Comparison of ENCODE assay signal across 1 cellular context in the genomic region with DNA sequence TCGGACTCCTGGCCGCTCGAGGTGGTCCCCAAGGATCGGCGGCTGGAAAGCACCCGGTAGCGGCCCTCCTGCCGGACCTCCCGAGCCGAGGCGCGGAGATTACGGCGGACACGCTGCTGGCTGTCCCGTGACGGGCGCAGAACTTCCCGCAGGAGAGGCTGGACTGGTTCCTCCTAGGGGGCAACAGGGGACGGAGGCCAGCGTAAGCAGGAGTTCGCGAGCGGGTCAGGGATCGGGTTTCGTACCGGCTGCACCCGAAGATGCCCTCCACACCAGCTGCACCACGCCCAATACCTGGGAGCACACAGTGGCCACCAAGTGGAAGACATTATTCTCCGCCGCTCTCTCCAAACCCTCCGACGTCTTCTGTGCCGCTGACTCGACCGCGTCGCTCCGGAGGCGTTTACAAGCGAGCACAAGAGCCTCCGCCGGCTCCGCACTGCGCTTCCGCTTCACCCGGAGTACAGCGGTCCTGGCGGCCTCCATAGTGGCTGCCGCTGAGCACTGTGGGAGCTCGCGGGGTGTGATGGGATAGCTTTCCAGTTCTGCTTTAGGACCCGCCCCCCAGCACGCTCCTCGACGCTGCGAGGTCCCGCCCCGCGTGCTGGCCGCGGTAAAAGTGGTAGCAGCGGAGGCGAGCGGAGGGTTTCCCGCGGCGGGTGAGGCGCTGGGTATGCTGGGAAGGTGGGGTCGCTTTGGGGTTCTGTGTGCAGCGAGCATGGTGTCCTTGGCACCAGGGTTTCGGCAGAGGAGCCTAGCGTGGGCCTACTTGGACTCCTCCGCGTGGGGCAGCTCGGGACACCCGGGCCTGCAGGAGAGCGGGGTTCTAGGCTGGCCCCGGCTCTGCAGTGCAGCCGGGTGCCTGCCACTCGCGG.
TF ChIP-seq lines count a peak whose summit lies in the region.

A gene with protein sequence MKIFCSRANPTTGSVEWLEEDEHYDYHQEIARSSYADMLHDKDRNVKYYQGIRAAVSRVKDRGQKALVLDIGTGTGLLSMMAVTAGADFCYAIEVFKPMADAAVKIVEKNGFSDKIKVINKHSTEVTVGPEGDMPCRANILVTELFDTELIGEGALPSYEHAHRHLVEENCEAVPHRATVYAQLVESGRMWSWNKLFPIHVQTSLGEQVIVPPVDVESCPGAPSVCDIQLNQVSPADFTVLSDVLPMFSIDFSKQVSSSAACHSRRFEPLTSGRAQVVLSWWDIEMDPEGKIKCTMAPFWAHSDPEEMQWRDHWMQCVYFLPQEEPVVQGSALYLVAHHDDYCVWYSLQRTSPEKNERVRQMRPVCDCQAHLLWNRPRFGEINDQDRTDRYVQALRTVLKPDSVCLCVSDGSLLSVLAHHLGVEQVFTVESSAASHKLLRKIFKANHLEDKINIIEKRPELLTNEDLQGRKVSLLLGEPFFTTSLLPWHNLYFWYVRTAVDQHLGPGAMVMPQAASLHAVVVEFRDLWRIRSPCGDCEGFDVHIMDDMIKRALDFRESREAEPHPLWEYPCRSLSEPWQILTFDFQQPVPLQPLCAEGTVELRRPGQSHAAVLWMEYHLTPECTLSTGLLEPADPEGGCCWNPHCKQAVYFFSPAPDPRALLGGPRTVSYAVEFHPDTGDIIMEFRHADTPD (plus strand): TSS at position 579 of the 875 bp plus-strand sequence. CDS start 4,961 bp downstream, outside the sequence.
Gene SLC7A6OS, minus strand, starts transcription at position 506 of the 875 bp plus-strand sequence. Its CDS starts 20 bp downstream, at position 486.

TF ChIP-seq in K562, 482 proteins besides CTCF, POLR2A, EP300 and RAD21 (continued from another document and continues in another):
- TF ChIP-seq, protein P1, sequence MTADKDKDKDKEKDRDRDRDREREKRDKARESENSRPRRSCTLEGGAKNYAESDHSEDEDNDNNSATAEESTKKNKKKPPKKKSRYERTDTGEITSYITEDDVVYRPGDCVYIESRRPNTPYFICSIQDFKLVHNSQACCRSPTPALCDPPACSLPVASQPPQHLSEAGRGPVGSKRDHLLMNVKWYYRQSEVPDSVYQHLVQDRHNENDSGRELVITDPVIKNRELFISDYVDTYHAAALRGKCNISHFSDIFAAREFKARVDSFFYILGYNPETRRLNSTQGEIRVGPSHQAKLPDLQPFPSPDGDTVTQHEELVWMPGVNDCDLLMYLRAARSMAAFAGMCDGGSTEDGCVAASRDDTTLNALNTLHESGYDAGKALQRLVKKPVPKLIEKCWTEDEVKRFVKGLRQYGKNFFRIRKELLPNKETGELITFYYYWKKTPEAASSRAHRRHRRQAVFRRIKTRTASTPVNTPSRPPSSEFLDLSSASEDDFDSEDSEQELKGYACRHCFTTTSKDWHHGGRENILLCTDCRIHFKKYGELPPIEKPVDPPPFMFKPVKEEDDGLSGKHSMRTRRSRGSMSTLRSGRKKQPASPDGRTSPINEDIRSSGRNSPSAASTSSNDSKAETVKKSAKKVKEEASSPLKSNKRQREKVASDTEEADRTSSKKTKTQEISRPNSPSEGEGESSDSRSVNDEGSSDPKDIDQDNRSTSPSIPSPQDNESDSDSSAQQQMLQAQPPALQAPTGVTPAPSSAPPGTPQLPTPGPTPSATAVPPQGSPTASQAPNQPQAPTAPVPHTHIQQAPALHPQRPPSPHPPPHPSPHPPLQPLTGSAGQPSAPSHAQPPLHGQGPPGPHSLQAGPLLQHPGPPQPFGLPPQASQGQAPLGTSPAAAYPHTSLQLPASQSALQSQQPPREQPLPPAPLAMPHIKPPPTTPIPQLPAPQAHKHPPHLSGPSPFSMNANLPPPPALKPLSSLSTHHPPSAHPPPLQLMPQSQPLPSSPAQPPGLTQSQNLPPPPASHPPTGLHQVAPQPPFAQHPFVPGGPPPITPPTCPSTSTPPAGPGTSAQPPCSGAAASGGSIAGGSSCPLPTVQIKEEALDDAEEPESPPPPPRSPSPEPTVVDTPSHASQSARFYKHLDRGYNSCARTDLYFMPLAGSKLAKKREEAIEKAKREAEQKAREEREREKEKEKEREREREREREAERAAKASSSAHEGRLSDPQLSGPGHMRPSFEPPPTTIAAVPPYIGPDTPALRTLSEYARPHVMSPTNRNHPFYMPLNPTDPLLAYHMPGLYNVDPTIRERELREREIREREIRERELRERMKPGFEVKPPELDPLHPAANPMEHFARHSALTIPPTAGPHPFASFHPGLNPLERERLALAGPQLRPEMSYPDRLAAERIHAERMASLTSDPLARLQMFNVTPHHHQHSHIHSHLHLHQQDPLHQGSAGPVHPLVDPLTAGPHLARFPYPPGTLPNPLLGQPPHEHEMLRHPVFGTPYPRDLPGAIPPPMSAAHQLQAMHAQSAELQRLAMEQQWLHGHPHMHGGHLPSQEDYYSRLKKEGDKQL (CRISPR knock-in tag; IDR thresholded peaks at IDR 0.05; ENCODE audit: borderline replicate concordance), result 0 out of 2 replicates have a peak, but pooled peaks have one; percentile 94
- TF ChIP-seq MYC (IDR thresholded peaks at IDR 0.05; ENCODE audit: low read depth, low read length), result peak; percentile 78
- TF ChIP-seq MYC (CRISPR knock-in tag; IDR thresholded peaks at IDR 0.05; ENCODE audit: borderline replicate concordance, low read depth), result no peak; the same call in 1 of the 2 replicates
- no peak for TF ChIP-seq ARID3B (CRISPR knock-in tag; IDR thresholded peaks at IDR 0.05; ENCODE audit: borderline replicate concordance)
- TF ChIP-seq TCFL5 (CRISPR knock-in tag; conservative IDR thresholded peaks at IDR 0.05), result no peak
- TF ChIP-seq HOXB6 (CRISPR knock-in tag; IDR thresholded peaks at IDR 0.05; ENCODE audit: borderline replicate concordance), result no peak
- no peak for TF ChIP-seq NCOR1 (IDR thresholded peaks at IDR 0.05)
- peak; percentile 60; the same call in 1 of the 2 replicates for TF ChIP-seq SRSF1 (IDR thresholded peaks at IDR 0.05; ENCODE audit: low read depth, low read length)
- no peak for TF ChIP-seq GTF2A2 (tag; IDR thresholded peaks at IDR 0.05)
- peak; percentile 64 for TF ChIP-seq E2F8 (IDR thresholded peaks at IDR 0.05; ENCODE audit: low read depth, partially characterized antibody)
- TF ChIP-seq JUN (IDR thresholded peaks at IDR 0.05; ENCODE audit: borderline replicate concordance, low read depth, low read length), result peak; percentile 49; the same call in 1 of the 2 replicates
- no peak for TF ChIP-seq JUN (CRISPR knock-in tag; IDR thresholded peaks at IDR 0.05; ENCODE audit: borderline replicate concordance)
- TF ChIP-seq CEBPG (CRISPR knock-in tag; IDR thresholded peaks at IDR 0.05), result no peak
- no peak for TF ChIP-seq CEBPG (tag; conservative IDR thresholded peaks at IDR 0.05 in 1 of 2, IDR thresholded peaks at IDR 0.05 in 1 of 2)
- TF ChIP-seq MXD1 (CRISPR knock-in tag; IDR thresholded peaks at IDR 0.05; ENCODE audit: borderline replicate concordance, poor library complexity, severe bottlenecking), result no peak
- TF ChIP-seq MEIS2 (IDR thresholded peaks at IDR 0.05; ENCODE audit: partially characterized antibody), result no peak
- no peak for TF ChIP-seq TGIF2 (CRISPR knock-in tag; IDR thresholded peaks at IDR 0.05)
- no peak for TF ChIP-seq ZNF408 (CRISPR knock-in tag; IDR thresholded peaks at IDR 0.05; ENCODE audit: low read depth)
- no peak for TF ChIP-seq ZKSCAN8 (CRISPR knock-in tag; IDR thresholded peaks at IDR 0.05)
- TF ChIP-seq PCBP2 (IDR thresholded peaks at IDR 0.05; ENCODE audit: low read depth, low read length, poor library complexity, severe bottlenecking), result no peak
- TF ChIP-seq TBP (optimal IDR thresholded peaks at IDR 0.05; ENCODE audit: low read depth, low read length), result peak; percentile 81
- TF ChIP-seq, protein P2, sequence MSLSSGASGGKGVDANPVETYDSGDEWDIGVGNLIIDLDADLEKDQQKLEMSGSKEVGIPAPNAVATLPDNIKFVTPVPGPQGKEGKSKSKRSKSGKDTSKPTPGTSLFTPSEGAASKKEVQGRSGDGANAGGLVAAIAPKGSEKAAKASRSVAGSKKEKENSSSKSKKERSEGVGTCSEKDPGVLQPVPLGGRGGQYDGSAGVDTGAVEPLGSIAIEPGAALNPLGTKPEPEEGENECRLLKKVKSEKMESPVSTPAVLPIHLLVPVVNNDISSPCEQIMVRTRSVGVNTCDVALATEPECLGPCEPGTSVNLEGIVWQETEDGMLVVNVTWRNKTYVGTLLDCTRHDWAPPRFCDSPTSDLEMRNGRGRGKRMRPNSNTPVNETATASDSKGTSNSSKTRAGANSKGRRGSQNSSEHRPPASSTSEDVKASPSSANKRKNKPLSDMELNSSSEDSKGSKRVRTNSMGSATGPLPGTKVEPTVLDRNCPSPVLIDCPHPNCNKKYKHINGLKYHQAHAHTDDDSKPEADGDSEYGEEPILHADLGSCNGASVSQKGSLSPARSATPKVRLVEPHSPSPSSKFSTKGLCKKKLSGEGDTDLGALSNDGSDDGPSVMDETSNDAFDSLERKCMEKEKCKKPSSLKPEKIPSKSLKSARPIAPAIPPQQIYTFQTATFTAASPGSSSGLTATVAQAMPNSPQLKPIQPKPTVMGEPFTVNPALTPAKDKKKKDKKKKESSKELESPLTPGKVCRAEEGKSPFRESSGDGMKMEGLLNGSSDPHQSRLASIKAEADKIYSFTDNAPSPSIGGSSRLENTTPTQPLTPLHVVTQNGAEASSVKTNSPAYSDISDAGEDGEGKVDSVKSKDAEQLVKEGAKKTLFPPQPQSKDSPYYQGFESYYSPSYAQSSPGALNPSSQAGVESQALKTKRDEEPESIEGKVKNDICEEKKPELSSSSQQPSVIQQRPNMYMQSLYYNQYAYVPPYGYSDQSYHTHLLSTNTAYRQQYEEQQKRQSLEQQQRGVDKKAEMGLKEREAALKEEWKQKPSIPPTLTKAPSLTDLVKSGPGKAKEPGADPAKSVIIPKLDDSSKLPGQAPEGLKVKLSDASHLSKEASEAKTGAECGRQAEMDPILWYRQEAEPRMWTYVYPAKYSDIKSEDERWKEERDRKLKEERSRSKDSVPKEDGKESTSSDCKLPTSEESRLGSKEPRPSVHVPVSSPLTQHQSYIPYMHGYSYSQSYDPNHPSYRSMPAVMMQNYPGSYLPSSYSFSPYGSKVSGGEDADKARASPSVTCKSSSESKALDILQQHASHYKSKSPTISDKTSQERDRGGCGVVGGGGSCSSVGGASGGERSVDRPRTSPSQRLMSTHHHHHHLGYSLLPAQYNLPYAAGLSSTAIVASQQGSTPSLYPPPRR (CRISPR knock-in tag; IDR thresholded peaks at IDR 0.05; ENCODE audit: borderline replicate concordance), result no peak
- peak in 1 of 2 experiments; percentile 64; a peak in 1 of 4 replicates for TF ChIP-seq ZMIZ1 (IDR thresholded peaks at IDR 0.05; ENCODE audit: low read depth in 2 of 2, low read length in 2 of 2)
